In the genomic region with DNA sequence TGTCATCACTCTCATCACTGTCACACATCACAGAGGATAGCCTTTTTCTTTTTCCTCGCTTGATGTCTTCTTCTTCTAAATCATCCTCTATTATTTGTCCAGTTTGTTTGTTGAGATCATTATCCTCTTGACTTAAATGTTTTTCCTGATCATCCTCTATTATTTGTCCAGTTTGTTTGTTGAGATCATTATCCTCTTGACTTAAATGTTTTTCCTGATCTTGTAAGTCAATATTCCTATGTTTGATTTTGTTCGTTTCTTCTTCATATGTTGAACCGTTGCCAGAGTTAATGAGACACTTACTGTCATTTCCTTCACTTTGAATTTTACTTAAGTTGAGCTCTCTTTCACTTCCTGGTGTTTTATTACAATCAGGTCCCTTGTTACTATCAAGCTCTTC, we compare ENCODE assay signal across 1 cellular context.
TF ChIP-seq lines count a peak whose summit lies in the region.

No MANE protein-coding gene starts in this region.

TF ChIP-seq in HepG2, 621 proteins besides CTCF, POLR2A, EP300 and RAD21:
- TF ChIP-seq PHF21A (CRISPR knock-in tag; IDR thresholded peaks at IDR 0.05) (no peak), ZMYM4 (CRISPR knock-in tag; IDR thresholded peaks at IDR 0.05) (no peak), FIP1L1 (IDR thresholded peaks at IDR 0.05; ENCODE audit: borderline replicate concordance, insufficient read depth, low read depth, low read length) (no peak), ATF1 (CRISPR knock-in tag; IDR thresholded peaks at IDR 0.05) (no peak), ZSCAN12 (CRISPR knock-in tag; IDR thresholded peaks at IDR 0.05) (no peak), PLSCR1 (CRISPR knock-in tag; IDR thresholded peaks at IDR 0.05; ENCODE audit: borderline replicate concordance) (no peak), ZZZ3 (CRISPR knock-in tag; IDR thresholded peaks at IDR 0.05; ENCODE audit: borderline replicate concordance) (no peak), ZBTB1 (CRISPR knock-in tag; IDR thresholded peaks at IDR 0.05; ENCODE audit: borderline replicate concordance) (no peak), PBX2 (CRISPR knock-in tag; IDR thresholded peaks at IDR 0.05) (no peak), ZSCAN30 (CRISPR knock-in tag; IDR thresholded peaks at IDR 0.05) (no peak)
- TF ChIP-seq, protein P1, sequence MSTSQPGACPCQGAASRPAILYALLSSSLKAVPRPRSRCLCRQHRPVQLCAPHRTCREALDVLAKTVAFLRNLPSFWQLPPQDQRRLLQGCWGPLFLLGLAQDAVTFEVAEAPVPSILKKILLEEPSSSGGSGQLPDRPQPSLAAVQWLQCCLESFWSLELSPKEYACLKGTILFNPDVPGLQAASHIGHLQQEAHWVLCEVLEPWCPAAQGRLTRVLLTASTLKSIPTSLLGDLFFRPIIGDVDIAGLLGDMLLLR (CRISPR knock-in tag; IDR thresholded peaks at IDR 0.05) = no peak
TF ChIP-seq in HepG2: peak in this region for 0.
